Comparison of ENCODE assay signal across 1 cellular context in the genomic region with DNA sequence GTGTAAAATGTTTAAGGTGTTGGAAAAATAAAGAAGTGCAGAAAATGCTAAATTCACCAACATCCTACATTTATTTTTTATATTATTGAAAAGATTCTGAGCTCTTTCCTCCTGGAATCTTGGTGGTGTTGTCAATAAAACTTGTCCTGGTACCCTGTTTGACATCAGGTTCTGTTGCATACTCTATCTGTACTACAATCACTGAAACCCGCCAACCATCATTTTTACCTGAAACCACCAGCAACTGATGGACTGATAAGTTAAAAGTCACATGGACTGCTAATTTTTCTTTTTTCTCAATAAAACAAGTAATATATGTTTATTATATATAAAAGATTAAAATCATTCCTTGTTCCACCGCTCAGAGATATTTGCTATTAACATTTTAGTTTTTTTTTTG.
TF ChIP-seq lines count a peak whose summit lies in the region.

No MANE protein-coding gene starts in this region.

TF ChIP-seq in SK-N-SH, 30 proteins besides CTCF, POLR2A, EP300 and RAD21 (continued from another document):
- TF ChIP-seq, protein P1, sequence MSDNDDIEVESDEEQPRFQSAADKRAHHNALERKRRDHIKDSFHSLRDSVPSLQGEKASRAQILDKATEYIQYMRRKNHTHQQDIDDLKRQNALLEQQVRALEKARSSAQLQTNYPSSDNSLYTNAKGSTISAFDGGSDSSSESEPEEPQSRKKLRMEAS (IDR thresholded peaks at IDR 0.05; ENCODE audit: low read depth), result no peak
- TF ChIP-seq, protein P2, sequence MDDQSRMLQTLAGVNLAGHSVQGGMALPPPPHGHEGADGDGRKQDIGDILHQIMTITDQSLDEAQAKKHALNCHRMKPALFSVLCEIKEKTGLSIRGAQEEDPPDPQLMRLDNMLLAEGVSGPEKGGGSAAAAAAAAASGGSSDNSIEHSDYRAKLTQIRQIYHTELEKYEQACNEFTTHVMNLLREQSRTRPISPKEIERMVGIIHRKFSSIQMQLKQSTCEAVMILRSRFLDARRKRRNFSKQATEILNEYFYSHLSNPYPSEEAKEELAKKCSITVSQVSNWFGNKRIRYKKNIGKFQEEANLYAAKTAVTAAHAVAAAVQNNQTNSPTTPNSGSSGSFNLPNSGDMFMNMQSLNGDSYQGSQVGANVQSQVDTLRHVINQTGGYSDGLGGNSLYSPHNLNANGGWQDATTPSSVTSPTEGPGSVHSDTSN (IDR thresholded peaks at IDR 0.05), result no peak
- TF ChIP-seq SMC3 (IDR thresholded peaks at IDR 0.05; ENCODE audit: low read depth, low read length), result no peak
- TF ChIP-seq, protein P3, sequence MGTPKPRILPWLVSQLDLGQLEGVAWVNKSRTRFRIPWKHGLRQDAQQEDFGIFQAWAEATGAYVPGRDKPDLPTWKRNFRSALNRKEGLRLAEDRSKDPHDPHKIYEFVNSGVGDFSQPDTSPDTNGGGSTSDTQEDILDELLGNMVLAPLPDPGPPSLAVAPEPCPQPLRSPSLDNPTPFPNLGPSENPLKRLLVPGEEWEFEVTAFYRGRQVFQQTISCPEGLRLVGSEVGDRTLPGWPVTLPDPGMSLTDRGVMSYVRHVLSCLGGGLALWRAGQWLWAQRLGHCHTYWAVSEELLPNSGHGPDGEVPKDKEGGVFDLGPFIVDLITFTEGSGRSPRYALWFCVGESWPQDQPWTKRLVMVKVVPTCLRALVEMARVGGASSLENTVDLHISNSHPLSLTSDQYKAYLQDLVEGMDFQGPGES (IDR thresholded peaks at IDR 0.05; ENCODE audit: low read depth, low read length), result no peak
- TF ChIP-seq NRF1 (IDR thresholded peaks at IDR 0.05; ENCODE audit: low read depth, low read length), result no peak
- TF ChIP-seq, protein P4, sequence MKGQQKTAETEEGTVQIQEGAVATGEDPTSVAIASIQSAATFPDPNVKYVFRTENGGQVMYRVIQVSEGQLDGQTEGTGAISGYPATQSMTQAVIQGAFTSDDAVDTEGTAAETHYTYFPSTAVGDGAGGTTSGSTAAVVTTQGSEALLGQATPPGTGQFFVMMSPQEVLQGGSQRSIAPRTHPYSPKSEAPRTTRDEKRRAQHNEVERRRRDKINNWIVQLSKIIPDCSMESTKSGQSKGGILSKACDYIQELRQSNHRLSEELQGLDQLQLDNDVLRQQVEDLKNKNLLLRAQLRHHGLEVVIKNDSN (IDR thresholded peaks at IDR 0.05; ENCODE audit: borderline replicate concordance, low read depth), result no peak
- TF ChIP-seq, protein P5, sequence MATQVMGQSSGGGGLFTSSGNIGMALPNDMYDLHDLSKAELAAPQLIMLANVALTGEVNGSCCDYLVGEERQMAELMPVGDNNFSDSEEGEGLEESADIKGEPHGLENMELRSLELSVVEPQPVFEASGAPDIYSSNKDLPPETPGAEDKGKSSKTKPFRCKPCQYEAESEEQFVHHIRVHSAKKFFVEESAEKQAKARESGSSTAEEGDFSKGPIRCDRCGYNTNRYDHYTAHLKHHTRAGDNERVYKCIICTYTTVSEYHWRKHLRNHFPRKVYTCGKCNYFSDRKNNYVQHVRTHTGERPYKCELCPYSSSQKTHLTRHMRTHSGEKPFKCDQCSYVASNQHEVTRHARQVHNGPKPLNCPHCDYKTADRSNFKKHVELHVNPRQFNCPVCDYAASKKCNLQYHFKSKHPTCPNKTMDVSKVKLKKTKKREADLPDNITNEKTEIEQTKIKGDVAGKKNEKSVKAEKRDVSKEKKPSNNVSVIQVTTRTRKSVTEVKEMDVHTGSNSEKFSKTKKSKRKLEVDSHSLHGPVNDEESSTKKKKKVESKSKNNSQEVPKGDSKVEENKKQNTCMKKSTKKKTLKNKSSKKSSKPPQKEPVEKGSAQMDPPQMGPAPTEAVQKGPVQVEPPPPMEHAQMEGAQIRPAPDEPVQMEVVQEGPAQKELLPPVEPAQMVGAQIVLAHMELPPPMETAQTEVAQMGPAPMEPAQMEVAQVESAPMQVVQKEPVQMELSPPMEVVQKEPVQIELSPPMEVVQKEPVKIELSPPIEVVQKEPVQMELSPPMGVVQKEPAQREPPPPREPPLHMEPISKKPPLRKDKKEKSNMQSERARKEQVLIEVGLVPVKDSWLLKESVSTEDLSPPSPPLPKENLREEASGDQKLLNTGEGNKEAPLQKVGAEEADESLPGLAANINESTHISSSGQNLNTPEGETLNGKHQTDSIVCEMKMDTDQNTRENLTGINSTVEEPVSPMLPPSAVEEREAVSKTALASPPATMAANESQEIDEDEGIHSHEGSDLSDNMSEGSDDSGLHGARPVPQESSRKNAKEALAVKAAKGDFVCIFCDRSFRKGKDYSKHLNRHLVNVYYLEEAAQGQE (IDR thresholded peaks at IDR 0.05; ENCODE audit: low read depth, low read length), result no peak
- TF ChIP-seq TCF12 (IDR thresholded peaks at IDR 0.05), result no peak
- no peak for TF ChIP-seq RFX5 (IDR thresholded peaks at IDR 0.05; ENCODE audit: low read length)
- no peak for TF ChIP-seq NFIC (IDR thresholded peaks at IDR 0.05; ENCODE audit: borderline replicate concordance)
